Comparison of ENCODE assay signal across 8 cellular contexts in genomic region chr4:177006331-177006730, GRCh38.
"Had no signal": no experiment of that assay in that cellular context is flagged by ENCODE, and none has a peak within 500 bp of the region (broad histone marks: within the 10 kb centered on the region; RNA-seq: fewer than 3 reads in every experiment).

No MANE protein-coding gene starts in this region.

- H3K27ac ChIP-seq: left ventricle myocardium inferior had no signal

- DNase-seq: activated CD4-positive, alpha-beta memory T cell treated with anti-CD3 and anti-CD28 coated beads for 36 hours; activated CD4-positive, alpha-beta T cell treated with anti-CD3 and anti-CD28 coated beads for 1 hour; activated effector memory CD4-positive, alpha-beta T cell treated with anti-CD3 and anti-CD28 coated beads, Interleukin-2, amount 50 U/mL, for 16 hours; activated T-cell treated with anti-CD3 and anti-CD28 coated beads, Interleukin-2, amount 50 U/mL, for 4 hours; head of caudate nucleus; left ventricle myocardium inferior had no signal

- H3K4me3 ChIP-seq: left ventricle myocardium inferior had no signal

- ATAC-seq: activated T-cell treated with anti-CD3 and anti-CD28 coated beads, Interleukin-2, amount 50 U/mL, for 4 hours had no signal

- H3K36me3 ChIP-seq: left ventricle myocardium inferior had no signal

- FAIRE-seq: islet of Langerhans, urothelium cell line had no signal

- H3K4me1 ChIP-seq: left ventricle myocardium inferior had no signal
